In the genomic region with DNA sequence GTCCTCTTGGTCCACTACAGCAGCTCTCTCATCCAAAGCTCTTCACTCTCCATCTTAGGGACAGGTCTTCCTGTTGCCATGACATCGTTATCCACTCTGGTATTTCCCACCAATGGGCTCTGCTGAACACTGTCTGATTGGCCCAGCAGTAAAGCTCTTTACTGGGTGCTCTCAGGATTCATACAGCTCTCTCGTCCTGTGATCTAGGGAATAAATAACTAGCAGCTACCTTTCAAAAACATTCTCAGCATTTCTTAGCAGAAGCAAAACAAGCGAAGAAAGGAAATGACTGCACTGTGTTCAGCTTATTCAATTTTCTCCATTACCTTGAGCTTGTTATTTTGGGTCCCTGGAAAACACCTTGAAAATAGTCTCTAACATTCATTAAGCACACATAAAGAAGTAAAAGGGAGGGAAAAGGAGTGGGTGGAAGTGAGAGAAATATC, we compare ENCODE assay signal across 10 cellular contexts.
DNase-seq lines count a peak whose midpoint lies in the region; ATAC-seq and TF ChIP-seq lines count a peak whose summit lies in the region.
"Had no signal": no experiment of that assay in that cellular context is flagged by ENCODE, and none has a peak within 500 bp of the region (broad histone marks: within the 10 kb centered on the region; RNA-seq: fewer than 3 reads in every experiment).

No MANE protein-coding gene starts in this region.

- no peak for DNase-seq in activated CD8-positive, alpha-beta T cell treated with anti-CD3 and anti-CD28 coated beads for 36 hours
- DNase-seq in naive thymus-derived CD8-positive, alpha-beta T cell, result no peak
- DNase-seq in NCI-H2196 treated with DMSO at 0.1 percent for 48 hours (lab: John Stamatoyannopoulos, UW; ENCODE audit: unreplicated experiment) (no peak), GOT3 (lab: John Stamatoyannopoulos, UW) (no peak)
- DNase-seq: KBM-7 had no signal

- CTCF ChIA-PET in activated CD8-positive, alpha-beta T cell treated with anti-CD3 and anti-CD28 coated beads for 36 hours (lab: Charles Lee), result interaction anchor here (0.7 to 10.8 kb wide), 12 partner anchors 9 to 121 kb away, joined by 3 to 101 read pairs (median 8); no protein-coding TSS in a partner anchor

- H3K4me1 Mint-ChIP-seq in activated CD8-positive, alpha-beta T cell treated with anti-CD3 and anti-CD28 coated beads for 36 hours (ENCODE audit: low read depth), result peaks cover 90% of the 10 kb centered on the region
- H3K4me1 Mint-ChIP-seq in naive thymus-derived CD8-positive, alpha-beta T cell, result peaks cover 42 to 90% (median 64%) of the 10 kb centered on the region in 4 donors

- no peaks in the 10 kb centered on the region for H3K27me3 Mint-ChIP-seq in activated CD8-positive, alpha-beta T cell treated with anti-CD3 and anti-CD28 coated beads for 36 hours
- H3K27me3 Mint-ChIP-seq in naive thymus-derived CD8-positive, alpha-beta T cell, result no peaks in the 10 kb centered on the region
- H3K27me3 Mint-ChIP-seq: progenitor cell of endocrine pancreas had no signal

- peak overlapping the region; percentile 93 for H3K27ac Mint-ChIP-seq in activated CD8-positive, alpha-beta T cell treated with anti-CD3 and anti-CD28 coated beads for 36 hours
- peak overlapping the region; percentile 28 to 93 (median 85) for H3K27ac Mint-ChIP-seq in naive thymus-derived CD8-positive, alpha-beta T cell

- ATAC-seq in GM18861 (IDR thresholded peaks at IDR 0.05; ENCODE audit: unreplicated experiment), result peak; percentile 17
- ATAC-seq in HG02623 (IDR thresholded peaks at IDR 0.05; ENCODE audit: unreplicated experiment), result peak; percentile 20
- peak; percentile 22 for ATAC-seq in activated CD8-positive, alpha-beta T cell treated with anti-CD3 and anti-CD28 coated beads for 36 hours
- ATAC-seq in naive thymus-derived CD8-positive, alpha-beta T cell, result peak in 1 of 2 donors; percentile 22
- no peak for ATAC-seq in HG02970 (IDR thresholded peaks at IDR 0.05; ENCODE audit: low FRiP score, unreplicated experiment)
- ATAC-seq in GM19455 (IDR thresholded peaks at IDR 0.05; ENCODE audit: unreplicated experiment), result no peak

- intact Hi-C loops in activated CD8-positive, alpha-beta T cell treated with anti-CD3 and anti-CD28 coated beads for 36 hours (cut with micrococcal nuclease), result no loop called here

- H3K9me3 Mint-ChIP-seq in activated CD8-positive, alpha-beta T cell treated with anti-CD3 and anti-CD28 coated beads for 36 hours, result peaks cover 2% of the 10 kb centered on the region
- no peaks in the 10 kb centered on the region for H3K9me3 Mint-ChIP-seq in naive thymus-derived CD8-positive, alpha-beta T cell

- H3K36me3 Mint-ChIP-seq in activated CD8-positive, alpha-beta T cell treated with anti-CD3 and anti-CD28 coated beads for 36 hours (ENCODE audit: low read depth), result peaks cover 77% of the 10 kb centered on the region
- peaks cover 32 to 76% (median 65%) of the 10 kb centered on the region in 3 donors for H3K36me3 Mint-ChIP-seq in naive thymus-derived CD8-positive, alpha-beta T cell

- POLR2A ChIA-PET in activated CD8-positive, alpha-beta T cell treated with anti-CD3 and anti-CD28 coated beads for 36 hours (lab: Charles Lee), result interaction anchor here (0.6 to 4.1 kb wide), 13 partner anchors 9 to 123 kb away, joined by 3 to 21 read pairs (median 4); no protein-coding TSS in a partner anchor
- POLR2A ChIA-PET in naive thymus-derived CD8-positive, alpha-beta T cell (lab: Charles Lee), result interaction anchor here (1.1 to 1.2 kb wide), 5 partner anchors 10 to 76 kb away, joined by 3 to 4 read pairs (median 3); no protein-coding TSS in a partner anchor

- TF ChIP-seq CTCF in activated CD8-positive, alpha-beta T cell treated with anti-CD3 and anti-CD28 coated beads for 36 hours (IDR thresholded peaks at IDR 0.05), result no peak

- peak overlapping the region; percentile 35 for H3K4me3 Mint-ChIP-seq in activated CD8-positive, alpha-beta T cell treated with anti-CD3 and anti-CD28 coated beads for 36 hours
- peak overlapping the region in 6 of 10 donors; percentile 2 to 48 (median 26) for H3K4me3 Mint-ChIP-seq in naive thymus-derived CD8-positive, alpha-beta T cell

Comparison
In these comparisons a context has a peak if more than half of its experiments do, and no peak if none do; other contexts are left out.
1. ATAC-seq: peak in GM18861 (single experiment), HG02623 (single experiment) and activated CD8-positive, alpha-beta T cell treated with anti-CD3 and anti-CD28 coated beads for 36 hours (single experiment); none in HG02970 (single experiment) and GM19455 (single experiment).